In the genomic region with DNA sequence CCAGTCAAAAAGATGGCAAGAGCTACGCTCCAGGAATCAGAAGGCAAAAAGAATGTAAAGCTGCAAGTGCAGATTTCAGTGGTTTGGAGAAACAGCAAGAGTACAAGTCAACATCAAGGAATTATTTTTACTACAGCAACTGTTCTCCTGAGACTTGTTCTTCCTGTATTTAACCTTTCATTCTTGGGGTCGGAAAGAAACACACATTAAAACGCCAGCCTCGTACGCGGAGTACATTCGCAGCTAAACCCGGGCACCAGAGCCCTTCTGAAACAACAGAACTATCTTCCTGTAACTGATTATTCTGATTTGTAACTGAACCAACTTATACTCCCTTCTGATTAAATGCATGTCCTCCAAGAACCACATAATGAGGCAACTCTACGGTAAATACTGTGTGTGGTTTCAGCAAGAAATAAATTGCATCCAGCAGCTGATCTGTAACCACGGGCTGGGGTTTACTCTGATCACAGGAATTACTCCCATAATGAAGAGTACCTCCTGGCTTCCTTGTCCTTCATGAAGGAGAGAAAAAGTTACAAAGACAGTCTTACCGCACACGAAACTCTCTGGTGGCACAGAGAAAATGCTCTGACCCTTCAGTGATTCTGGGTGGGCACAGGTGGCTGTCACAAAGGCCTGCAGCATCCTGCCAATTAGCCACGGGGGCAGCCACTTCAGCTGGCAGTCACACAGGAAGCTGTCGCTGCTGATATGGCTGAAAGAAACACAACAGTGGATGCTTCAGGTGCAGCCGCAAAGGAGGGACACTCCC, we compare ENCODE assay signal across 9 cellular contexts.
DNase-seq lines count a peak whose midpoint lies in the region; ATAC-seq and TF ChIP-seq lines count a peak whose summit lies in the region.
"Had no signal": no experiment of that assay in that cellular context is flagged by ENCODE, and none has a peak within 500 bp of the region (broad histone marks: within the 10 kb centered on the region; RNA-seq: fewer than 3 reads in every experiment).

No MANE protein-coding gene starts in this region.

- ATAC-seq in HG03108 (IDR thresholded peaks at IDR 0.05; ENCODE audit: unreplicated experiment) = peak; percentile 80
- peak; percentile 90 for ATAC-seq in stimulated activated memory B cell treated with anti-CD40 and anti-IgM and Interleukin-4, amounts not matched to agents 10 μg/mL and 1 μg/mL and 100 μg/mL, for 72 hours

- H3K36me3 ChIP-seq in H7 (replicated peaks; ENCODE audit: control insufficient read depth, insufficient read depth, low read length) (peaks cover 43% of the 10 kb centered on the region), Caco-2 (ENCODE audit: control insufficient read depth, insufficient read depth, low read length) (peaks cover 5% of the 10 kb centered on the region)

- in situ Hi-C loops in ACHN (cut with HindIII; ENCODE audit: low pct_ligation_motif_present, low pct_unique_long_range_greater_than_20kb, low sequenced_read_pairs) = no loop called here

- no peaks in the 10 kb centered on the region for H3K9me3 Mint-ChIP-seq in stimulated activated memory B cell treated with anti-CD40 and anti-IgM and Interleukin-4, amounts not matched to agents 10 μg/mL and 1 μg/mL and 100 μg/mL, for 72 hours
- no peaks in the 10 kb centered on the region for H3K9me3 Mint-ChIP-seq in Caco-2 (ENCODE audit: unreplicated experiment)

- DNase-seq in GM19240 (ENCODE audit: insufficient read length, low spot score) = peak; percentile 71
- peak; percentile 6 to 24 for DNase-seq in activated CD8-positive, alpha-beta memory T cell treated with anti-CD3 and anti-CD28 coated beads for 4 hours (ENCODE audit: low read depth in 2 of 2)
- peak; percentile 25 for DNase-seq in fibroblast of pulmonary artery (ENCODE audit: low read depth)
- DNase-seq in H7 = no peak
- no peak for DNase-seq in ACHN
- no peak for DNase-seq in Caco-2
- DNase-seq: right lobe of liver had no signal

- TF ChIP-seq CTCF in fibroblast of pulmonary artery (IDR thresholded peaks at IDR 0.05; ENCODE audit: low read length, missing control alignments) = no peak
- no peak for TF ChIP-seq CTCF in Caco-2 (IDR thresholded peaks at IDR 0.05; ENCODE audit: insufficient read depth in 1 of 2, low read depth in 1 of 2, low read length in 1 of 2, severe bottlenecking in 1 of 2, unreplicated experiment in 1 of 2)

- POLR2A ChIA-PET in Caco-2 (lab: Charles Lee) = no interaction called here

- peaks cover 51% of the 10 kb centered on the region for H3K4me1 Mint-ChIP-seq in stimulated activated memory B cell treated with anti-CD40 and anti-IgM and Interleukin-4, amounts not matched to agents 10 μg/mL and 1 μg/mL and 100 μg/mL, for 72 hours
- no peaks in the 10 kb centered on the region for H3K4me1 Mint-ChIP-seq in Caco-2 (ENCODE audit: low read depth, unreplicated experiment)

- no peaks in the 10 kb centered on the region for H3K27me3 ChIP-seq in H7 (ENCODE audit: control insufficient read depth, insufficient read depth, low read length)
- no peaks in the 10 kb centered on the region for H3K27me3 ChIP-seq in Caco-2 (replicated peaks; ENCODE audit: control insufficient read depth, insufficient read depth, low read length)
- H3K27me3 ChIP-seq: right lobe of liver had no signal

- CTCF ChIA-PET in Caco-2 (lab: Charles Lee) = no interaction called here

- no peaks in the 10 kb centered on the region for H3K27me3 Mint-ChIP-seq in stimulated activated memory B cell treated with anti-CD40 and anti-IgM and Interleukin-4, amounts not matched to agents 10 μg/mL and 1 μg/mL and 100 μg/mL, for 72 hours
- H3K27me3 Mint-ChIP-seq in Caco-2 (ENCODE audit: insufficient read depth, unreplicated experiment) = no peaks in the 10 kb centered on the region

- intact Hi-C loops in Caco-2 (cut with micrococcal nuclease; ENCODE audit: unreplicated experiment) = no loop called here

- peak overlapping the region; percentile 80 for H3K4me3 Mint-ChIP-seq in stimulated activated memory B cell treated with anti-CD40 and anti-IgM and Interleukin-4, amounts not matched to agents 10 μg/mL and 1 μg/mL and 100 μg/mL, for 72 hours
- H3K4me3 Mint-ChIP-seq in Caco-2 (ENCODE audit: unreplicated experiment) = no peak overlapping the region

- peak overlapping the region; percentile 73 for H3K27ac Mint-ChIP-seq in stimulated activated memory B cell treated with anti-CD40 and anti-IgM and Interleukin-4, amounts not matched to agents 10 μg/mL and 1 μg/mL and 100 μg/mL, for 72 hours
- H3K27ac Mint-ChIP-seq in Caco-2 (ENCODE audit: unreplicated experiment) = no peak overlapping the region

- no peaks in the 10 kb centered on the region for H3K9me3 ChIP-seq in Caco-2
- H3K9me3 ChIP-seq: right lobe of liver had no signal

- no peaks in the 10 kb centered on the region for H3K4me1 ChIP-seq in Caco-2
- H3K4me1 ChIP-seq: right lobe of liver had no signal

- no TSS peak for BruUV-seq in Caco-2 (replicated peaks; lab: Mats Ljungman, UMichigan)

- H3K4me3 ChIP-seq in fibroblast of pulmonary artery (replicated peaks; ENCODE audit: low read depth, low read length) (no peak overlapping the region), H7 (ENCODE audit: insufficient read depth, low read depth, low read length) (no peak overlapping the region), Caco-2 (ENCODE audit: low read depth, low read length) (no peak overlapping the region)
- H3K4me3 ChIP-seq: right lobe of liver had no signal

- H3K36me3 Mint-ChIP-seq in stimulated activated memory B cell treated with anti-CD40 and anti-IgM and Interleukin-4, amounts not matched to agents 10 μg/mL and 1 μg/mL and 100 μg/mL, for 72 hours = no peaks in the 10 kb centered on the region
- H3K36me3 Mint-ChIP-seq in Caco-2 (ENCODE audit: insufficient read depth, unreplicated experiment) = peaks cover 59% of the 10 kb centered on the region

Comparison
In these comparisons a context has a peak if more than half of its experiments do, and no peak if none do; other contexts are left out.
1. DNase-seq: peak in GM19240 (single experiment), activated CD8-positive, alpha-beta memory T cell treated with anti-CD3 and anti-CD28 coated beads for 4 hours (2 of 2) and fibroblast of pulmonary artery (single experiment); none in H7 (single experiment), ACHN (single experiment) and Caco-2 (0 of 2).